In genomic region chr3:71130516-71131384, GRCh38 we compare ENCODE assay signal across 8 cellular contexts.
DNase-seq lines count a peak whose midpoint lies in the region; ATAC-seq, FAIRE-seq and TF ChIP-seq lines count a peak whose summit lies in the region.

No MANE protein-coding gene starts in this region.

- WGBS in H1 (ENCODE audit: extremely low coverage in 1 of 2, insufficient coverage in 1 of 2, insufficient read length in 1 of 2, insufficient replicate concordance in 2 of 2, low coverage in 1 of 2, low lambda C conversion rate in 2 of 2, missing lambda C conversion rate in 1 of 2), 2 experiments = 45% methylated on average over 19 of the region's 19 CpGs; no CpG with 5 or more reads in 1 of the 2 experiments
- 21 to 36% methylated on average over 9 of the region's 19 CpGs for WGBS in mesodermal cell (ENCODE audit: insufficient coverage in 2 of 2), 2 experiments

- no peak overlapping the region for H3K18ac ChIP-seq in H1 (ENCODE audit: extremely low read depth, low read length)

- H3K27ac ChIP-seq in H1 (ENCODE audit: low read depth, low read length) = 0 out of 2 replicates have a peak overlapping the region, but pooled peaks have one; percentile 21
- H3K27ac ChIP-seq in mesodermal cell (ENCODE audit: low read depth, low read length, severe bottlenecking) = peak overlapping the region; percentile 80

- no peak for TF ChIP-seq EP300 in H1 (IDR thresholded peaks at IDR 0.05; ENCODE audit: borderline replicate concordance in 1 of 2, low read depth in 2 of 2, low read length in 2 of 2)

- no peak overlapping the region for H3K14ac ChIP-seq in H1 (ENCODE audit: insufficient read length)

- peak overlapping the region; percentile 94 for H3K27ac Mint-ChIP-seq in activated CD8-positive, alpha-beta T cell treated with anti-CD3 and anti-CD28 coated beads, Interleukin-2, amount 10 ng/mL, durations not matched to agents 7 days and 5 days

- no peak for TF ChIP-seq RAD21 in H1 (IDR thresholded peaks at IDR 0.05 in 1 of 2, conservative IDR thresholded peaks at IDR 0.05 in 1 of 2; ENCODE audit: low read depth in 2 of 2, low read length in 2 of 2)

- no peak overlapping the region for H3K23ac ChIP-seq in H1 (ENCODE audit: insufficient read length)

- TF ChIP-seq CTCF in HFF-Myc (IDR thresholded peaks at IDR 0.05; ENCODE audit: low read depth, low read length, missing control alignments) = no peak
- TF ChIP-seq CTCF in H1 (IDR thresholded peaks at IDR 0.05; ENCODE audit: control extremely low read depth in 1 of 3, insufficient read depth in 1 of 3, low read depth in 1 of 3, low read length in 3 of 3) = no peak
- no peak for TF ChIP-seq CTCF in D721Med (IDR thresholded peaks at IDR 0.05; ENCODE audit: insufficient read depth, missing control alignments)

- POLR2A ChIA-PET in activated CD8-positive, alpha-beta T cell treated with anti-CD3 and anti-CD28 coated beads, Interleukin-2, amount 10 ng/mL, durations not matched to agents 7 days and 5 days (lab: Charles Lee) = interaction anchor here (0.7 to 4.8 kb wide), 18 partner anchors 10 to 453 kb away, joined by 3 to 47 read pairs (median 4); partner anchors contain the start of gene FOXP1
- POLR2A ChIA-PET in H1 (lab: Charles Lee; ENCODE audit: partially characterized antibody) = no interaction called here

- no peaks in the 10 kb centered on the region; a peak in 1 of 7 replicates for H3K27me3 ChIP-seq in H1 (replicated peaks in 1 of 4; ENCODE audit: control insufficient read depth in 3 of 4, extremely low read depth in 1 of 4, insufficient read depth in 3 of 4, low read length in 3 of 4)

- no peaks in the 10 kb centered on the region for H3K36me3 ChIP-seq in H1 (ENCODE audit: control insufficient read depth in 2 of 4, insufficient read depth in 4 of 4, low read length in 3 of 4)
- no peaks in the 10 kb centered on the region for H3K36me3 ChIP-seq in mesodermal cell (ENCODE audit: control insufficient read depth, insufficient read depth, low read length)

- FAIRE-seq in H1 (lab: Jason Lieb, UNC) = peak; percentile 63
- no peak for FAIRE-seq in D721Med (lab: Jason Lieb, UNC)

- DNase-seq in DMS79 (lab: John Stamatoyannopoulos, UW) (peak; percentile 56), HFF-Myc (ENCODE audit: extremely low read depth, low read depth) (peak; percentile 59), NCI-H345 (lab: John Stamatoyannopoulos, UW) (peak; percentile 62), H1 (ENCODE audit: low read depth in 1 of 2, low spot score in 2 of 2) (no peak), D721Med (ENCODE audit: insufficient read length, low spot score) (no peak)
- peak; percentile 86 for DNase-seq in activated CD8-positive, alpha-beta T cell treated with anti-CD3 and anti-CD28 coated beads, Interleukin-2, amount 10 ng/mL, durations not matched to agents 7 days and 5 days
- DNase-seq in stimulated activated CD8-positive, alpha-beta memory T cell treated with anti-CD3 and anti-CD28 coated beads, Interleukin-2, amount 100 ng/mL, for 48 hours (ENCODE audit: low read depth in 2 of 2) = peak; percentile 36 to 50

- H3K4me3 Mint-ChIP-seq in activated CD8-positive, alpha-beta T cell treated with anti-CD3 and anti-CD28 coated beads, Interleukin-2, amount 10 ng/mL, durations not matched to agents 7 days and 5 days = peak overlapping the region; percentile 98

- peak overlapping the region; percentile 57 to 68 for H3K4me2 ChIP-seq in H1 (ENCODE audit: insufficient read depth in 1 of 2, low read depth in 2 of 2, low read length in 2 of 2)

- H3K79me2 ChIP-seq in H1 (ENCODE audit: control insufficient read depth in 1 of 2, insufficient read depth in 2 of 2, low read length in 2 of 2) = peaks cover 0 to 8% of the 10 kb centered on the region in 2 experiments; a peak in 1 of 4 replicates

- H3K4me1 ChIP-seq in H1 (replicated peaks in 1 of 4; ENCODE audit: control insufficient read depth in 3 of 4, insufficient read depth in 4 of 4, low read length in 3 of 4) (peaks cover 8 to 47% (median 26%) of the 10 kb centered on the region in 4 experiments), mesodermal cell (ENCODE audit: control insufficient read depth, insufficient read depth, low read length, poor library complexity, severe bottlenecking) (peaks cover 47% of the 10 kb centered on the region)

- CTCF ChIA-PET in activated CD8-positive, alpha-beta T cell treated with anti-CD3 and anti-CD28 coated beads, Interleukin-2, amount 10 ng/mL, durations not matched to agents 7 days and 5 days (lab: Charles Lee) = interaction anchor here (0.7 to 3.4 kb wide), 10 partner anchors 12 to 382 kb away, joined by 3 to 18 read pairs (median 4); no protein-coding TSS in a partner anchor
- CTCF ChIA-PET in H1 (lab: Charles Lee; ENCODE audit: partially characterized antibody) = interaction anchor here (0.6 to 1.0 kb wide), 3 partner anchors 10 to 144 kb away, joined by 3 to 4 read pairs (median 3); no protein-coding TSS in a partner anchor

- H3K36me3 Mint-ChIP-seq in activated CD8-positive, alpha-beta T cell treated with anti-CD3 and anti-CD28 coated beads, Interleukin-2, amount 10 ng/mL, durations not matched to agents 7 days and 5 days (ENCODE audit: low read depth) = peaks cover 14% of the 10 kb centered on the region

- H4K20me1 ChIP-seq in H1 (replicated peaks in 1 of 2; ENCODE audit: control insufficient read depth in 1 of 2, insufficient read depth in 2 of 2, low read length in 2 of 2) = no peaks in the 10 kb centered on the region

- H3K27me3 Mint-ChIP-seq in activated CD8-positive, alpha-beta T cell treated with anti-CD3 and anti-CD28 coated beads, Interleukin-2, amount 10 ng/mL, durations not matched to agents 7 days and 5 days (ENCODE audit: low read depth) = no peaks in the 10 kb centered on the region

- H2BK5ac ChIP-seq in H1 (ENCODE audit: low read depth, low read length) = no peak overlapping the region; the same call in 1 of the 2 replicates

- no peak overlapping the region for H2AK5ac ChIP-seq in H1 (ENCODE audit: low read depth, low read length)

- H2AFZ ChIP-seq in H1 (ENCODE audit: low read length) = no peak overlapping the region

- peaks cover 5% of the 10 kb centered on the region for H3K79me1 ChIP-seq in H1 (ENCODE audit: low read depth, low read length)

- H4K8ac ChIP-seq in H1 (ENCODE audit: extremely low read depth, insufficient read depth, low read length) = no peak overlapping the region

- TF ChIP-seq POLR2A in H1 (IDR thresholded peaks at IDR 0.05; ENCODE audit: control extremely low read depth in 1 of 2, low read depth in 2 of 2, low read length in 2 of 2) = no peak

- H3K56ac ChIP-seq in H1 (replicated peaks; ENCODE audit: insufficient read length, low read depth, low read length) = no peak overlapping the region

- no peaks in the 10 kb centered on the region; the same call in 1 of the 2 replicates for H3K23me2 ChIP-seq in H1 (ENCODE audit: low read depth, low read length)

- H3K4me3 ChIP-seq in HFF-Myc (replicated peaks; ENCODE audit: low read depth, low read length) = peak overlapping the region; percentile 49
- H3K4me3 ChIP-seq in H1 (ENCODE audit: extremely low read depth in 1 of 4, insufficient read depth in 2 of 4, low read depth in 3 of 4, low read length in 4 of 4) = peak overlapping the region in 3 of 4 experiments; percentile 11 to 42 (median 15); a peak in 5 of 8 replicates
- peak overlapping the region; percentile 38 for H3K4me3 ChIP-seq in mesodermal cell (ENCODE audit: extremely low read depth, insufficient read depth, low read length, poor library complexity, severe bottlenecking)

- ATAC-seq in activated CD8-positive, alpha-beta T cell treated with anti-CD3 and anti-CD28 coated beads, Interleukin-2, amount 10 ng/mL, durations not matched to agents 7 days and 5 days = peak; percentile 74

- no peaks in the 10 kb centered on the region for H3K9me3 ChIP-seq in H1 (ENCODE audit: insufficient read depth in 2 of 2, low read depth in 1 of 2, low read length in 1 of 2)
- H3K9me3 ChIP-seq in mesodermal cell (ENCODE audit: control insufficient read depth, low read length) = no peaks in the 10 kb centered on the region

- H2BK12ac ChIP-seq in H1 (ENCODE audit: low read depth, low read length) = peak overlapping the region; percentile 89

- peaks cover 72% of the 10 kb centered on the region for H3K4me1 Mint-ChIP-seq in activated CD8-positive, alpha-beta T cell treated with anti-CD3 and anti-CD28 coated beads, Interleukin-2, amount 10 ng/mL, durations not matched to agents 7 days and 5 days (ENCODE audit: low read depth)

- no peak overlapping the region for H4K5ac ChIP-seq in H1 (ENCODE audit: insufficient read length, low read depth, low read length)

- no peak overlapping the region for H4K91ac ChIP-seq in H1 (replicated peaks; ENCODE audit: insufficient read length, low read length)

- H3K9me3 Mint-ChIP-seq in activated CD8-positive, alpha-beta T cell treated with anti-CD3 and anti-CD28 coated beads, Interleukin-2, amount 10 ng/mL, durations not matched to agents 7 days and 5 days (ENCODE audit: insufficient read depth) = no peaks in the 10 kb centered on the region

- no peak overlapping the region for H2BK120ac ChIP-seq in H1 (replicated peaks; ENCODE audit: low read depth, low read length)

- H3K4ac ChIP-seq in H1 (replicated peaks; ENCODE audit: insufficient read length, low read depth, low read length) = no peak overlapping the region

- H2BK15ac ChIP-seq in H1 (ENCODE audit: low read length) = no peak overlapping the region

- no peak overlapping the region for H2BK20ac ChIP-seq in H1 (ENCODE audit: low read length)

- peak overlapping the region in 1 of 4 experiments; percentile 24; a peak in 3 of 7 replicates for H3K9ac ChIP-seq in H1 (replicated peaks in 1 of 4; ENCODE audit: extremely low read depth in 1 of 4, low read depth in 3 of 4, low read length in 3 of 4)

TF ChIP-seq in H1, 55 proteins besides CTCF, POLR2A, EP300 and RAD21 (continues in another document):
- TF ChIP-seq SP4 (IDR thresholded peaks at IDR 0.05; ENCODE audit: low read length) (no peak), EGR1 (IDR thresholded peaks at IDR 0.05; ENCODE audit: borderline replicate concordance, low read depth, low read length) (no peak), RBBP5 (IDR thresholded peaks at IDR 0.05; ENCODE audit: borderline replicate concordance, low read depth, low read length) (no peak), FOSL1 (IDR thresholded peaks at IDR 0.05; ENCODE audit: insufficient read depth, low read depth, low read length) (no peak), E2F6 (IDR thresholded peaks at IDR 0.05) (no peak)

Comparison
In these comparisons a context has a peak if more than half of its experiments do, and no peak if none do; other contexts are left out.
1. DNase-seq: peak in DMS79 (single experiment), HFF-Myc (single experiment), NCI-H345 (single experiment), activated CD8-positive, alpha-beta T cell treated with anti-CD3 and anti-CD28 coated beads, Interleukin-2, amount 10 ng/mL, durations not matched to agents 7 days and 5 days (single experiment) and stimulated activated CD8-positive, alpha-beta memory T cell treated with anti-CD3 and anti-CD28 coated beads, Interleukin-2, amount 100 ng/mL, for 48 hours (2 of 2); none in H1 (0 of 2) and D721Med (single experiment).
2. Peak in every context shown above with its lines, with median percentiles within 50 percentile points of each other: H3K4me3 ChIP-seq.